Comparison of ENCODE assay signal across 8 cellular contexts in the genomic region with DNA sequence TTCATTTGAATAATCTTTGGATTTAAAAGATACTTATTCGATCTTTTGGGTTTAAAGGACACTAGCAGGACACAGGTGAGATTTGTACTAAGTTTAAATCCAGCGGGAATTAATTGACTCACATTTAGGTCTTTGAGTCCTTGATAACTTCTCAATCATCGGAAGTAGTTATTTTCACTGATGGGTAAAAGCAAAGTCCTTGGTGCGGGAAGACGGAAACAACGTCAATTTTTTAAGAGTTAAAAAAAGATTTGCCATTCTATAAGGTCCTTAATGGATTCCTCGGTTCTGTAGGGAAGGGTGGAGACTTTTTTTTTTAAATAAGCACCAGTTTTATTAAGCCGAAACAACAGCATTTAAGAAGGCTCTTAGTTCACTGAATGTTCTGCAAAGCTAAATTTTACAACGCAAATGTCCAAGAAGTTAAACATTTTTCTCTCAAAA. TPM values are rescaled to one million over a fixed set of nuclear protein-coding genes. Genes with fewer than 3 reads are reported as not detected.
A peak's percentile ranks its signal among the peaks of the same experiment; 100 is the strongest.
DNase-seq lines count a peak whose midpoint lies in the region; ATAC-seq and TF ChIP-seq lines count a peak whose summit lies in the region.

No MANE protein-coding gene starts in this region.

- H3K4me1 Mint-ChIP-seq in type B pancreatic cell (ENCODE audit: unreplicated experiment) = peaks cover 17% of the 10 kb centered on the region

- H3K27me3 ChIP-seq in SU-DHL-6 (ENCODE audit: low read length) (no peaks in the 10 kb centered on the region), iPS-20b (ENCODE audit: insufficient read depth, low read length) (no peaks in the 10 kb centered on the region)

- peak overlapping the region; percentile 98 for H3K4me3 ChIP-seq in SU-DHL-6 (ENCODE audit: insufficient read depth, low read length, poor library complexity, severe bottlenecking)
- peak overlapping the region; percentile 97 for H3K4me3 ChIP-seq in iPS-20b (ENCODE audit: low read length)

- peak overlapping the region; percentile 82 for H3K4me2 ChIP-seq in SU-DHL-6 (ENCODE audit: low read depth, low read length, poor library complexity, severe bottlenecking)

- peaks cover 5% of the 10 kb centered on the region; the same call in 1 of the 2 replicates for H3K4me1 ChIP-seq in iPS-20b (ENCODE audit: insufficient read depth, low read length)

- peaks cover 68% of the 10 kb centered on the region for H3F3A ChIP-seq in SU-DHL-6 (ENCODE audit: insufficient read depth)

- H3K79me2 ChIP-seq in SU-DHL-6 (ENCODE audit: insufficient read depth, low read length) = peaks cover 23% of the 10 kb centered on the region

- no peak overlapping the region for H2AFZ ChIP-seq in SU-DHL-6 (ENCODE audit: low read depth, low read length, severe bottlenecking)

- ATAC-seq in GM18858 (IDR thresholded peaks at IDR 0.05; ENCODE audit: unreplicated experiment) (peak; percentile 4), HG02678 (IDR thresholded peaks at IDR 0.05; ENCODE audit: unreplicated experiment) (peak; percentile 13), HG03039 (IDR thresholded peaks at IDR 0.05; ENCODE audit: unreplicated experiment) (no peak)

- TF ChIP-seq CTCF in SU-DHL-6 (IDR thresholded peaks at IDR 0.05; ENCODE audit: insufficient read depth, low read length, poor library complexity, severe bottlenecking) = no peak
- no peak for TF ChIP-seq CTCF in type B pancreatic cell (conservative IDR thresholded peaks at IDR 0.05)

- H3K36me3 ChIP-seq in SU-DHL-6 (ENCODE audit: low read length) (peaks cover 20% of the 10 kb centered on the region), iPS-20b (ENCODE audit: insufficient read depth, low read depth, low read length) (peaks cover 24% of the 10 kb centered on the region)

- no peaks in the 10 kb centered on the region for H3K9me3 Mint-ChIP-seq in type B pancreatic cell

- peak overlapping the region; percentile 96 for H3K27ac Mint-ChIP-seq in type B pancreatic cell

- H3K27me3 Mint-ChIP-seq in type B pancreatic cell = peaks cover 6% of the 10 kb centered on the region

- H3K9me3 ChIP-seq in SU-DHL-6 (ENCODE audit: insufficient read depth, low read length) (no peaks in the 10 kb centered on the region), iPS-20b (ENCODE audit: insufficient read depth, low read depth, low read length) (no peaks in the 10 kb centered on the region)

- no peaks in the 10 kb centered on the region for H4K20me1 ChIP-seq in SU-DHL-6 (ENCODE audit: low read depth, low read length)

- no peak for DNase-seq in type B pancreatic cell (ENCODE audit: extremely low spot score, unreplicated experiment)
- DNase-seq in activated CD8-positive, alpha-beta memory T cell treated with anti-CD3 and anti-CD28 coated beads, Interleukin-2, amount 50 U/mL, for 48 hours = no peak
- DNase-seq in dermis blood vessel endothelial cell = no peak

- peak overlapping the region; percentile 99 for H3K9ac ChIP-seq in SU-DHL-6 (ENCODE audit: low read length)
- peak overlapping the region; percentile 100 for H3K9ac ChIP-seq in iPS-20b (ENCODE audit: low read depth, low read length)

- no peaks in the 10 kb centered on the region for H3K9me2 ChIP-seq in SU-DHL-6 (replicated peaks; ENCODE audit: insufficient read depth, low read length)

- H3K27ac ChIP-seq in SU-DHL-6 (ENCODE audit: low read depth, low read length) = peak overlapping the region; percentile 99
- no peak overlapping the region for H3K27ac ChIP-seq in iPS-20b (ENCODE audit: low read length)

- peak overlapping the region; percentile 94 for H3K4me3 Mint-ChIP-seq in type B pancreatic cell

- peaks cover 20% of the 10 kb centered on the region for H3K36me3 Mint-ChIP-seq in type B pancreatic cell

RNA-seq across cellular contexts. Expression of a gene that starts 2.9 kb away (rescaled TPM):
- 1,981 and 2,322 TPM in 2 replicates for total RNA-seq in type B pancreatic cell (ENCODE audit: low replicate concordance)
- total RNA-seq in dermis blood vessel endothelial cell = 8,354 and 18,147 TPM in 2 replicates
